Comparison of ENCODE assay signal across 9 cellular contexts in the genomic region with DNA sequence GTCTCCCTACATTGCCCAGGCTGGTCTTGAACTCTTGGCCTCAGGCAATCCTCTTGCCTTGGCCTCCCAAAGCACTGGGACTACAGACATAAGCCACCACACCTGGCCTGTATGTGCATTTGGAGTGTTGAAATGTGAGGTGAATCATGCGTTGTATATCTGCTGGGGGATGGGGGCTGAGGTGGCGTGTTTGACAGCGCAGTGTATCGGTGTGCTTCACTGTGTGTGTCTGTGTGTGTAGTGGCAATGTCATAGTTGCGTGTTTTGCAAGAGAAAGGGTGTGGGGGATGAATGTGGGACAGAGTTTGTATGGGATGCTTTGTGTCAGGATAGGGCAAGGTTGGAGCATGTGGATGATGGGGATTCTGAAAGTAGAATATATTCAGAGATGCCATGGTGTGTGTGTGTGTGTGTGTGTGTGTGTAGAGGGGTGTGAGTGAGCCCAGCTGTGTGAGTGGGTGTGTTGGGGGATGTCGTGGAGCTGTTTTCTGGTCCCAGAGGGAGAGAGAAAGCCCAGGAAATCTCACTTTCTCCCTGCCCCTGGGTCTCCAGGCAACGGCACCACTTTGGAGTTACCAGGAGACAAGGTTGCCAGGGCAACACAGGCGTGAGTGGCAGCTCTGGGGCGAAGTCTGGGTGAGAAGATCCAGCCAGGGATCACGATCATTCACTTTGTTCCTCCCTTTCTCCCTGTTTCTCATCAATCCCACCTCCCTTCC. TPM values are rescaled to one million over a fixed set of nuclear protein-coding genes. Genes with fewer than 3 reads are reported as not detected.
DNase-seq lines count a peak whose midpoint lies in the region; ATAC-seq and TF ChIP-seq lines count a peak whose summit lies in the region.
"Had no signal": no experiment of that assay in that cellular context is flagged by ENCODE, and none has a peak within 500 bp of the region (broad histone marks: within the 10 kb centered on the region; RNA-seq: fewer than 3 reads in every experiment).

No MANE protein-coding gene starts in this region.

- H3K4me3 ChIP-seq in epithelial cell of esophagus (ENCODE audit: low read length), result no peak overlapping the region
- no peak overlapping the region for H3K4me3 ChIP-seq in vagina

- TF ChIP-seq POLR2A in vagina (IDR thresholded peaks at IDR 0.05), result no peak

- H3K27ac Mint-ChIP-seq in natural killer cell treated with Interleukin-12 subunit alpha and Interleukin-12 subunit beta and Interleukin-15 and Interleukin-18, amount 100 ng/mL, for 72 hours, result peak overlapping the region; percentile 6 to 17
- H3K27ac Mint-ChIP-seq in natural killer cell (no peak overlapping the region), chondrocyte (ENCODE audit: unreplicated experiment) (no peak overlapping the region)

- no peak for ATAC-seq in natural killer cell treated with Interleukin-12 subunit alpha and Interleukin-12 subunit beta and Interleukin-15 and Interleukin-18, amount 100 ng/mL, for 72 hours
- no peak for ATAC-seq in natural killer cell

- no peaks in the 10 kb centered on the region for H3K27me3 ChIP-seq in vagina
- H3K27me3 ChIP-seq: pancreas had no signal

- H3K27ac ChIP-seq in vagina, result no peak overlapping the region

- peaks cover 5% of the 10 kb centered on the region for H3K36me3 Mint-ChIP-seq in natural killer cell treated with Interleukin-12 subunit alpha and Interleukin-12 subunit beta and Interleukin-15 and Interleukin-18, amount 100 ng/mL, for 72 hours
- H3K36me3 Mint-ChIP-seq in natural killer cell (no peaks in the 10 kb centered on the region), chondrocyte (ENCODE audit: low read depth) (no peaks in the 10 kb centered on the region)

- DNase-seq in natural killer cell treated with Interleukin-12 subunit alpha and Interleukin-12 subunit beta and Interleukin-15 and Interleukin-18, amount 100 ng/mL, for 72 hours (ENCODE audit: low spot score), result no peak
- DNase-seq in natural killer cell (no peak), NCI-H526 (lab: John Stamatoyannopoulos, UW) (peak; percentile 51 to 72), epithelial cell of esophagus (ENCODE audit: low read depth) (peak; percentile 82), chondrocyte (ENCODE audit: low spot score) (no peak), vagina (ENCODE audit: extremely low spot score in 2 of 2) (no peak), globus pallidus (ENCODE audit: low spot score) (no peak)
- DNase-seq in stimulated activated CD4-positive, alpha-beta T cell treated with anti-CD3 and anti-CD28 coated beads, Interleukin-4, amount 100 ng/mL, for 24 hours, result no peak

- intact Hi-C loops in natural killer cell (cut with micrococcal nuclease), result loop anchor here (10.0 kb wide), 1 partner anchor 131 kb away; the partner anchor contains the start of gene ZNF653
- intact Hi-C loops in vagina (cut with DNase I), result no loop called here

- no peaks in the 10 kb centered on the region for H3K9me3 Mint-ChIP-seq in natural killer cell treated with Interleukin-12 subunit alpha and Interleukin-12 subunit beta and Interleukin-15 and Interleukin-18, amount 100 ng/mL, for 72 hours
- H3K9me3 Mint-ChIP-seq in natural killer cell, result no peaks in the 10 kb centered on the region
- no peaks in the 10 kb centered on the region for H3K9me3 Mint-ChIP-seq in chondrocyte (ENCODE audit: low read depth)

- peaks cover 41% of the 10 kb centered on the region for H3K4me1 ChIP-seq in vagina

- peaks cover 9 to 20% of the 10 kb centered on the region in 2 donors for H3K4me1 Mint-ChIP-seq in natural killer cell treated with Interleukin-12 subunit alpha and Interleukin-12 subunit beta and Interleukin-15 and Interleukin-18, amount 100 ng/mL, for 72 hours (ENCODE audit: low read depth in 2 of 2)
- peaks cover 6% of the 10 kb centered on the region in 2 donors for H3K4me1 Mint-ChIP-seq in natural killer cell
- peaks cover 22% of the 10 kb centered on the region for H3K4me1 Mint-ChIP-seq in chondrocyte (ENCODE audit: low read depth)

- no peaks in the 10 kb centered on the region for H3K9me3 ChIP-seq in vagina
- H3K9me3 ChIP-seq: pancreas had no signal

- TF ChIP-seq CTCF in natural killer cell (IDR thresholded peaks at IDR 0.05), result no peak
- no peak for TF ChIP-seq CTCF in epithelial cell of esophagus (IDR thresholded peaks at IDR 0.05; ENCODE audit: insufficient read depth, low read depth, low read length, missing control alignments)
- no peak for TF ChIP-seq CTCF in chondrocyte (IDR thresholded peaks at IDR 0.05)
- no peak for TF ChIP-seq CTCF in vagina (IDR thresholded peaks at IDR 0.05)

- H3K36me3 ChIP-seq in vagina, result no peaks in the 10 kb centered on the region
- H3K36me3 ChIP-seq: pancreas had no signal

- no peaks in the 10 kb centered on the region for H3K27me3 Mint-ChIP-seq in natural killer cell treated with Interleukin-12 subunit alpha and Interleukin-12 subunit beta and Interleukin-15 and Interleukin-18, amount 100 ng/mL, for 72 hours
- no peaks in the 10 kb centered on the region for H3K27me3 Mint-ChIP-seq in natural killer cell (ENCODE audit: low read depth in 2 of 2)
- H3K27me3 Mint-ChIP-seq in chondrocyte (ENCODE audit: low read depth), result no peaks in the 10 kb centered on the region

- H3K4me3 Mint-ChIP-seq in natural killer cell treated with Interleukin-12 subunit alpha and Interleukin-12 subunit beta and Interleukin-15 and Interleukin-18, amount 100 ng/mL, for 72 hours, result no peak overlapping the region
- H3K4me3 Mint-ChIP-seq in natural killer cell, result no peak overlapping the region
- no peak overlapping the region for H3K4me3 Mint-ChIP-seq in chondrocyte (ENCODE audit: unreplicated experiment)

RNA-seq across cellular contexts. Expression of gene SWSAP1, which starts 1.1 kb away (rescaled TPM):
- total RNA-seq in natural killer cell treated with Interleukin-12 subunit alpha and Interleukin-12 subunit beta and Interleukin-15 and Interleukin-18, amount 100 ng/mL, for 72 hours, result 1 to 10 TPM; 1.6 to 3.0 TPM
- 1 to 10 TPM; 2.1 to 2.9 (median 2.8) TPM for total RNA-seq in natural killer cell
- 1.1 to 1.5 TPM (median 1.4 TPM) in 3 replicates for total RNA-seq in chondrocyte
- total RNA-seq in vagina, result 1.5 TPM

RNA-seq across cellular contexts. Expression of gene EPOR, which starts 10.8 kb away (rescaled TPM):
- total RNA-seq in natural killer cell treated with Interleukin-12 subunit alpha and Interleukin-12 subunit beta and Interleukin-15 and Interleukin-18, amount 100 ng/mL, for 72 hours, result 1 to 10 TPM; 3.0 to 5.1 TPM
- total RNA-seq in natural killer cell (10 to 100 TPM in 2 of 3 donors, 1 to 10 TPM in 1; 7.6 to 10.7 (median 10.3) TPM), chondrocyte (1.4 to 2.8 TPM (median 2.6 TPM) in 3 replicates), vagina (14.5 TPM)

RNA-seq across cellular contexts. Expression of gene PLPPR2, which starts 18.1 kb away (rescaled TPM):
- 10 to 100 TPM in 1 of 2 donors, 1 to 10 TPM in 1; 9.4 to 11.3 TPM for total RNA-seq in natural killer cell treated with Interleukin-12 subunit alpha and Interleukin-12 subunit beta and Interleukin-15 and Interleukin-18, amount 100 ng/mL, for 72 hours
- total RNA-seq in natural killer cell, result 10 to 100 TPM; 13.3 to 21.1 (median 16.1) TPM
- total RNA-seq in chondrocyte, result 67.6 to 74.7 TPM (median 72.3 TPM) in 3 replicates
- 16.5 TPM for total RNA-seq in vagina

RNA-seq across cellular contexts. Expression of gene CCDC159, which starts 27.0 kb away (rescaled TPM):
- total RNA-seq in natural killer cell treated with Interleukin-12 subunit alpha and Interleukin-12 subunit beta and Interleukin-15 and Interleukin-18, amount 100 ng/mL, for 72 hours, result 10 to 100 TPM; 26.5 to 37.8 TPM
- 10 to 100 TPM; 86.9 to 94.9 (median 91.8) TPM for total RNA-seq in natural killer cell
- 19.8 to 22.4 TPM (median 20.5 TPM) in 3 replicates for total RNA-seq in chondrocyte
- 24.1 TPM for total RNA-seq in vagina

RNA-seq across cellular contexts. Expression of gene TMEM205, which starts 27.3 kb away (rescaled TPM):
- total RNA-seq in natural killer cell treated with Interleukin-12 subunit alpha and Interleukin-12 subunit beta and Interleukin-15 and Interleukin-18, amount 100 ng/mL, for 72 hours, result 10 to 100 TPM; 35.8 to 54.3 TPM
- total RNA-seq in natural killer cell, result 10 to 100 TPM; 25.0 to 29.9 (median 29.5) TPM
- 35.4 to 49.4 TPM (median 39.2 TPM) in 3 replicates for total RNA-seq in chondrocyte
- total RNA-seq in vagina, result 173 TPM

Comparison
In these comparisons a context has a peak if more than half of its experiments do, and no peak if none do; other contexts are left out.
1. H3K27ac Mint-ChIP-seq: peak in natural killer cell treated with Interleukin-12 subunit alpha and Interleukin-12 subunit beta and Interleukin-15 and Interleukin-18, amount 100 ng/mL, for 72 hours (2 of 2); none in natural killer cell (0 of 2) and chondrocyte (single experiment).
2. DNase-seq: peak in NCI-H526 (2 of 2) and epithelial cell of esophagus (single experiment); none in natural killer cell treated with Interleukin-12 subunit alpha and Interleukin-12 subunit beta and Interleukin-15 and Interleukin-18, amount 100 ng/mL, for 72 hours (single experiment), natural killer cell (single experiment), chondrocyte (single experiment), stimulated activated CD4-positive, alpha-beta T cell treated with anti-CD3 and anti-CD28 coated beads, Interleukin-4, amount 100 ng/mL, for 24 hours (single experiment), vagina (0 of 2) and globus pallidus (single experiment).